Comparison of ENCODE assay signal across 19 cellular contexts in the genomic region with DNA sequence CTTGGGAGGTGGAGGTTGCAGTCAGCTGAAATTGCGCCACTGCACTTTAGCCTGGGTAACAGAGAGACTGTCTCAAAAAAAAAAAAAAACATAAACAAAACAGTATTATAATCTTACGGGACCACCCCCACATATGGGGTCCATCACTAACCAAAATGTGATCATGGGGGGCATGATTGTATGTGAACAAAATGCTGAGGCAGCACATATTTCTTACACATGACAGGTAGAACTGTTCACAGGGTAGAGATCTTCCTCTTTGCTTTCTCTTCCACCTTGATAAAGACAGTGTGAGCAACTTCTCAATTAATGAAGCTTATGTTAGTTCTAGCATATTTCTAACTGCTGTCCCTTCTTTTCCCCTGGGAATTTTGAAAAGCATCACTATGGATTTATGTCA. TPM values are rescaled to one million over a fixed set of nuclear protein-coding genes. Genes with fewer than 3 reads are reported as not detected.
DNase-seq lines count a peak whose midpoint lies in the region; ATAC-seq, FAIRE-seq and TF ChIP-seq lines count a peak whose summit lies in the region.
"Had no signal": no experiment of that assay in that cellular context is flagged by ENCODE, and none has a peak within 500 bp of the region (broad histone marks: within the 10 kb centered on the region; RNA-seq: fewer than 3 reads in every experiment).

No MANE protein-coding gene starts in this region.

- peaks cover 17 to 43% of the 10 kb centered on the region in 2 experiments for H3K36me3 ChIP-seq in HepG2 (replicated peaks in 1 of 2; ENCODE audit: control insufficient read depth in 1 of 2, insufficient read depth in 2 of 2, low read length in 2 of 2)
- H3K36me3 ChIP-seq in right lobe of liver = peaks cover 0 to 17% (median 0%) of the 10 kb centered on the region in 4 donors
- H3K36me3 ChIP-seq in Karpas-422 (ENCODE audit: insufficient read depth, low read length) = peaks cover 59% of the 10 kb centered on the region
- H3K36me3 ChIP-seq in H1 (ENCODE audit: control insufficient read depth in 2 of 4, insufficient read depth in 4 of 4, low read length in 3 of 4) = no peaks in the 10 kb centered on the region
- H3K36me3 ChIP-seq in smooth muscle cell (ENCODE audit: low read depth) = no peaks in the 10 kb centered on the region
- H3K36me3 ChIP-seq: SJCRH30 had no signal

- H3K79me2 ChIP-seq in HepG2 (ENCODE audit: insufficient read depth, low read length) (no peaks in the 10 kb centered on the region), Karpas-422 (ENCODE audit: low read length) (peaks cover 92% of the 10 kb centered on the region), H1 (ENCODE audit: control insufficient read depth in 1 of 2, insufficient read depth in 2 of 2, low read length in 2 of 2) (no peaks in the 10 kb centered on the region), smooth muscle cell (ENCODE audit: low read depth) (peaks cover 3% of the 10 kb centered on the region)

- H3K9me2 ChIP-seq in Karpas-422 (replicated peaks; ENCODE audit: insufficient read depth, low read length) = no peaks in the 10 kb centered on the region

- no peak overlapping the region for H2BK15ac ChIP-seq in H1 (ENCODE audit: low read length)

- peaks cover 2% of the 10 kb centered on the region for H3F3A ChIP-seq in smooth muscle cell (ENCODE audit: low read depth)

- H2BK120ac ChIP-seq in H1 (replicated peaks; ENCODE audit: low read depth, low read length) = no peak overlapping the region

- intact Hi-C loops in HepG2 (cut with micrococcal nuclease; ENCODE audit: unreplicated experiment) = no loop called here
- intact Hi-C loops in right lobe of liver (cut with DNase I) = no loop called here

- no TSS peak for BruUV-seq in HepG2 (replicated peaks; lab: Mats Ljungman, UMichigan)

- H3K4me3 ChIP-seq in HepG2 (replicated peaks in 1 of 3; ENCODE audit: insufficient read depth in 1 of 3, low read depth in 2 of 3, low read length in 3 of 3) (no peak overlapping the region), right lobe of liver (no peak overlapping the region), Karpas-422 (ENCODE audit: low read length) (no peak overlapping the region), H1 (ENCODE audit: extremely low read depth in 1 of 4, insufficient read depth in 2 of 4, low read depth in 3 of 4, low read length in 4 of 4) (no peak overlapping the region), smooth muscle cell (no peak overlapping the region)
- H3K4me3 ChIP-seq: SJCRH30 had no signal

- TF ChIP-seq CTCF in HepG2 (CRISPR knock-in tag; IDR thresholded peaks at IDR 0.05) (no peak), right lobe of liver (IDR thresholded peaks at IDR 0.05) (no peak), H1 (IDR thresholded peaks at IDR 0.05; ENCODE audit: control extremely low read depth in 1 of 3, insufficient read depth in 1 of 3, low read depth in 1 of 3, low read length in 3 of 3) (no peak), smooth muscle cell (IDR thresholded peaks at IDR 0.05; ENCODE audit: borderline replicate concordance, insufficient read depth, poor library complexity, severe bottlenecking) (no peak)

- DNase-seq in HepG2 (ENCODE audit: low spot score) (no peak), right lobe of liver (no peak), Karpas-422 (no peak), H1 (ENCODE audit: low read depth in 1 of 2, low spot score in 2 of 2) (no peak), smooth muscle cell (lab: John Stamatoyannopoulos, UW; ENCODE audit: unreplicated experiment) (no peak), DMS153 (lab: John Stamatoyannopoulos, UW) (no peak)
- DNase-seq: DMS53, GDM1, MM.1S, NCI-H1048, NCI-H1417 treated with DMSO at 0.1 percent for 48 hours, NCI-H187, NCI-H446 treated with DMSO at 0.1 percent for 48 hours, NCI-H526 treated with DMSO at 0.1 percent for 48 hours, OCI-M1, SJCRH30 had no signal

- H3K4ac ChIP-seq in H1 (replicated peaks; ENCODE audit: insufficient read length, low read depth, low read length) = no peak overlapping the region

- no peaks in the 10 kb centered on the region for H4K20me1 ChIP-seq in HepG2 (ENCODE audit: insufficient read depth, low read length)
- H4K20me1 ChIP-seq in Karpas-422 (ENCODE audit: insufficient read depth, low read depth, low read length) = peaks cover 8% of the 10 kb centered on the region; the same call in 1 of the 2 replicates
- no peaks in the 10 kb centered on the region for H4K20me1 ChIP-seq in H1 (replicated peaks in 1 of 2; ENCODE audit: control insufficient read depth in 1 of 2, insufficient read depth in 2 of 2, low read length in 2 of 2)
- H4K20me1 ChIP-seq in smooth muscle cell (ENCODE audit: low read depth) = no peaks in the 10 kb centered on the region

- no peak overlapping the region for H4K5ac ChIP-seq in H1 (ENCODE audit: insufficient read length, low read depth, low read length)

- no peak for TF ChIP-seq EP300 in HepG2 (IDR thresholded peaks at IDR 0.05; ENCODE audit: low read depth in 2 of 2, low read length in 2 of 2)
- no peak for TF ChIP-seq EP300 in HepG2 (CRISPR knock-in tag; IDR thresholded peaks at IDR 0.05; ENCODE audit: borderline replicate concordance)
- no peak for TF ChIP-seq EP300 in H1 (IDR thresholded peaks at IDR 0.05; ENCODE audit: borderline replicate concordance in 1 of 2, low read depth in 2 of 2, low read length in 2 of 2)

- TF ChIP-seq RAD21 in HepG2 (CRISPR knock-in tag; IDR thresholded peaks at IDR 0.05) = no peak
- no peak for TF ChIP-seq RAD21 in H1 (IDR thresholded peaks at IDR 0.05 in 1 of 2, conservative IDR thresholded peaks at IDR 0.05 in 1 of 2; ENCODE audit: low read depth in 2 of 2, low read length in 2 of 2)

- H3K9ac ChIP-seq in HepG2 (ENCODE audit: insufficient read depth, low read depth, low read length) = no peak overlapping the region
- no peak overlapping the region for H3K9ac ChIP-seq in Karpas-422 (ENCODE audit: low read length)
- H3K9ac ChIP-seq in H1 (replicated peaks in 1 of 4; ENCODE audit: extremely low read depth in 1 of 4, low read depth in 3 of 4, low read length in 3 of 4) = peak overlapping the region in 1 of 4 experiments; percentile 28; a peak in 1 of 7 replicates
- H3K9ac ChIP-seq in smooth muscle cell (ENCODE audit: low read depth) = no peak overlapping the region

- H2AK5ac ChIP-seq in H1 (ENCODE audit: low read depth, low read length) = no peak overlapping the region

- no peak overlapping the region for H2BK20ac ChIP-seq in H1 (ENCODE audit: low read length)

- TF ChIP-seq POLR2A in HepG2 (IDR thresholded peaks at IDR 0.05; ENCODE audit: insufficient read depth in 1 of 2, low read depth in 2 of 2, low read length in 2 of 2) = no peak
- TF ChIP-seq POLR2A in right lobe of liver (IDR thresholded peaks at IDR 0.05) = no peak
- TF ChIP-seq POLR2A in H1 (IDR thresholded peaks at IDR 0.05; ENCODE audit: control extremely low read depth in 1 of 2, low read depth in 2 of 2, low read length in 2 of 2) = no peak

- H3K9me3 ChIP-seq in HepG2 (ENCODE audit: low read length) (no peaks in the 10 kb centered on the region), right lobe of liver (no peaks in the 10 kb centered on the region), Karpas-422 (ENCODE audit: low read length) (no peaks in the 10 kb centered on the region), H1 (ENCODE audit: insufficient read depth in 2 of 2, low read depth in 1 of 2, low read length in 1 of 2) (no peaks in the 10 kb centered on the region), smooth muscle cell (replicated peaks; ENCODE audit: low read depth) (no peaks in the 10 kb centered on the region)
- H3K9me3 ChIP-seq: SJCRH30 had no signal

- H3K4me2 ChIP-seq in HepG2 (ENCODE audit: low read depth, low read length) (no peak overlapping the region), Karpas-422 (ENCODE audit: low read depth, low read length, poor library complexity, severe bottlenecking) (no peak overlapping the region), H1 (ENCODE audit: insufficient read depth in 1 of 2, low read depth in 2 of 2, low read length in 2 of 2) (no peak overlapping the region), smooth muscle cell (no peak overlapping the region)

- ATAC-seq in HepG2 (no peak), right lobe of liver (no peak), HG03139 (IDR thresholded peaks at IDR 0.05; ENCODE audit: unreplicated experiment) (no peak)

- H3K18ac ChIP-seq in H1 (ENCODE audit: extremely low read depth, low read length) = no peak overlapping the region

- no peak overlapping the region for H2BK5ac ChIP-seq in H1 (ENCODE audit: low read depth, low read length)

- in situ Hi-C loops in HepG2 (cut with HindIII; ENCODE audit: extremely low pct_ligation_motif_present, low pct_unique_long_range_greater_than_20kb) = no loop called here

- 95% methylated on average over 2 of the region's 2 CpGs for WGBS in HepG2 (ENCODE audit: low lambda C conversion rate)
- 100% methylated on average over 1 of the region's 2 CpGs for WGBS in right lobe of liver (ENCODE audit: insufficient coverage, low coverage, low lambda C conversion rate, missing lambda C conversion rate)
- WGBS in H1 (ENCODE audit: extremely low coverage in 1 of 2, insufficient coverage in 1 of 2, insufficient read length in 1 of 2, insufficient replicate concordance in 2 of 2, low coverage in 1 of 2, low lambda C conversion rate in 2 of 2, missing lambda C conversion rate in 1 of 2), 2 experiments = 96% methylated on average over 2 of the region's 2 CpGs; no CpG with 5 or more reads in 1 of the 2 experiments
- 89% methylated on average over 2 of the region's 2 CpGs for WGBS in smooth muscle cell (ENCODE audit: low lambda C conversion rate)

- no peak overlapping the region for H3K23ac ChIP-seq in H1 (ENCODE audit: insufficient read length)

- H3K27ac ChIP-seq in HepG2 (ENCODE audit: extremely low read length, insufficient read depth, low read length) = no peak overlapping the region
- H3K27ac ChIP-seq in right lobe of liver = no peak overlapping the region
- peak overlapping the region; percentile 33 for H3K27ac ChIP-seq in Karpas-422 (ENCODE audit: low read length)
- no peak overlapping the region for H3K27ac ChIP-seq in H1 (ENCODE audit: low read depth, low read length)
- no peak overlapping the region for H3K27ac ChIP-seq in smooth muscle cell (ENCODE audit: low read depth)
- H3K27ac ChIP-seq: SJCRH30 had no signal

- no peaks in the 10 kb centered on the region for H3K23me2 ChIP-seq in H1 (ENCODE audit: low read depth, low read length)

- no peaks in the 10 kb centered on the region for H3K79me1 ChIP-seq in H1 (ENCODE audit: low read depth, low read length)

- H3K27me3 ChIP-seq in HepG2 (ENCODE audit: control insufficient read depth in 1 of 2, insufficient read depth in 2 of 2, low read length in 2 of 2) = no peaks in the 10 kb centered on the region
- H3K27me3 ChIP-seq in right lobe of liver = no peaks in the 10 kb centered on the region
- H3K27me3 ChIP-seq in Karpas-422 (ENCODE audit: low read length) = no peaks in the 10 kb centered on the region
- H3K27me3 ChIP-seq in H1 (replicated peaks in 1 of 4; ENCODE audit: control insufficient read depth in 3 of 4, extremely low read depth in 1 of 4, insufficient read depth in 3 of 4, low read length in 3 of 4) = no peaks in the 10 kb centered on the region
- H3K27me3 ChIP-seq in smooth muscle cell (ENCODE audit: low read depth) = no peaks in the 10 kb centered on the region

- H3K56ac ChIP-seq in H1 (replicated peaks; ENCODE audit: insufficient read length, low read depth, low read length) = no peak overlapping the region

- no peak for FAIRE-seq in HepG2 (lab: Jason Lieb, UNC)
- no peak for FAIRE-seq in H1 (lab: Jason Lieb, UNC)
- FAIRE-seq: GM19239, RCC 7860 had no signal

- H2BK12ac ChIP-seq in H1 (ENCODE audit: low read depth, low read length) = no peak overlapping the region

- H3K4me1 ChIP-seq in HepG2 (ENCODE audit: insufficient read depth, low read length) = no peaks in the 10 kb centered on the region
- no peaks in the 10 kb centered on the region for H3K4me1 ChIP-seq in right lobe of liver
- H3K4me1 ChIP-seq in Karpas-422 (ENCODE audit: low read length) = peaks cover 61% of the 10 kb centered on the region
- no peaks in the 10 kb centered on the region for H3K4me1 ChIP-seq in H1 (replicated peaks in 1 of 4; ENCODE audit: control insufficient read depth in 3 of 4, insufficient read depth in 4 of 4, low read length in 3 of 4)
- no peaks in the 10 kb centered on the region for H3K4me1 ChIP-seq in smooth muscle cell (ENCODE audit: low read depth)
- H3K4me1 ChIP-seq: SJCRH30 had no signal

- H2AFZ ChIP-seq in HepG2 (ENCODE audit: low read length) (no peak overlapping the region), Karpas-422 (ENCODE audit: low read length) (no peak overlapping the region), H1 (ENCODE audit: low read length) (no peak overlapping the region), smooth muscle cell (ENCODE audit: low read depth) (no peak overlapping the region)

- CTCF ChIA-PET in HepG2 (lab: Yijun Ruan, JAX; ENCODE audit: low intra/inter-chr PET ratio, low total read pairs) = no interaction called here
- CTCF ChIA-PET in H1 (lab: Charles Lee; ENCODE audit: partially characterized antibody) = interaction anchor here (0.6 to 1.1 kb wide), 2 partner anchors 77 to 527 kb away, joined by 3 read pairs; no protein-coding TSS in a partner anchor

- no peak overlapping the region for H4K91ac ChIP-seq in H1 (replicated peaks; ENCODE audit: insufficient read length, low read length)

- no peak overlapping the region for H4K8ac ChIP-seq in H1 (ENCODE audit: extremely low read depth, insufficient read depth, low read length)

- POLR2A ChIA-PET in HepG2 (lab: Yijun Ruan, JAX) = no interaction called here
- POLR2A ChIA-PET in H1 (lab: Charles Lee; ENCODE audit: partially characterized antibody) = no interaction called here

- no peak overlapping the region for H3K14ac ChIP-seq in H1 (ENCODE audit: insufficient read length)

RNA-seq across cellular contexts. Expression of gene NFATC2, which starts 24.7 kb away (rescaled TPM):
- 3.3 and 8.0 TPM in 2 replicates for total RNA-seq in HepG2 (2016; rRNA removed; fragmentation: Illumina TruSeq; extraction: Trizol)
- 4.1 and 4.9 TPM in 2 replicates for total RNA-seq in HepG2 (2016; cell fraction: cytosol; rRNA removed; fragmentation: Illumina TruSeq; extraction: Trizol; ENCODE audit: low read depth)
- 2.6 and 7.7 TPM in 2 replicates for total RNA-seq in HepG2 (2016; cell fraction: insoluble cytoplasmic fraction; rRNA removed; fragmentation: Illumina TruSeq; extraction: Trizol)
- total RNA-seq in HepG2 (2016; cell fraction: membrane; rRNA removed; fragmentation: Illumina TruSeq; extraction: Trizol) = 4.2 TPM in 2 replicates
- 8.5 and 9.9 TPM in 2 replicates for total RNA-seq in HepG2 (2016; cell fraction: nucleus; rRNA removed; fragmentation: Illumina TruSeq; extraction: Trizol)
- 1.9 TPM in 2 replicates for polyA plus RNA-seq in HepG2 (2011; rRNA removed)
- 0.85 and 1.7 TPM in 2 replicates for polyA plus RNA-seq in HepG2 (2011; cell fraction: cytosol; rRNA removed)
- 6.8 and 7.7 TPM in 2 replicates for polyA plus RNA-seq in HepG2 (2011; cell fraction: nucleus; rRNA removed)
- 5.7 and 6.1 TPM in 2 replicates for polyA plus RNA-seq in HepG2 (2012)
- 0.31 and 0.43 TPM in 2 replicates for polyA plus RNA-seq in HepG2 (2016; cell fraction: cytosol; fragmentation: Illumina TruSeq; extraction: Trizol; ENCODE audit: low read depth)
- 7.2 and 8.9 TPM in 2 replicates for polyA plus RNA-seq in HepG2 (2016; cell fraction: insoluble cytoplasmic fraction; fragmentation: Illumina TruSeq; extraction: Trizol; ENCODE audit: low read depth)
- polyA plus RNA-seq in HepG2 (2016; cell fraction: membrane; fragmentation: Illumina TruSeq; extraction: Trizol; ENCODE audit: low read depth) = 1.2 and 1.4 TPM in 2 replicates
- polyA plus RNA-seq in HepG2 (2016; cell fraction: nucleus; fragmentation: Illumina TruSeq; extraction: Trizol; ENCODE audit: insufficient read depth, low read depth) = 11.5 and 12.3 TPM in 2 replicates
- polyA minus RNA-seq in HepG2 (2011; rRNA and poly(A)+ RNA removed; ENCODE audit: low replicate concordance) = 3.3 TPM in 1 of 2 replicates, not detected in the other
- polyA minus RNA-seq in HepG2 (2011; cell fraction: cytosol; rRNA and poly(A)+ RNA removed) = 4.3 and 5.8 TPM in 2 replicates
- 7.7 and 8.2 TPM in 2 replicates for polyA minus RNA-seq in HepG2 (2011; cell fraction: nucleus; rRNA and poly(A)+ RNA removed)
- 1 to 10 TPM; 3.9 to 7.1 (median 4.7) TPM for total RNA-seq in right lobe of liver
- 22.5 and 32.3 TPM in 2 replicates for total RNA-seq in Karpas-422 (2014; rRNA removed; shearing (Covaris generic); ENCODE audit: low replicate concordance)
- 0.84 and 0.91 TPM in 2 replicates for total RNA-seq in H1 (2021; fragmentation: NEBNext Ultra II Directional; extraction: Animal tissue kit (Norgen Biotek cat#: 25700))
- polyA plus RNA-seq in H1 (2011; rRNA removed) = 0.25 and 0.27 TPM in 2 replicates
- 0.25 TPM for polyA plus RNA-seq in H1 (2011; cell fraction: cytosol; rRNA removed)
- 0.48 TPM for polyA plus RNA-seq in H1 (2011; cell fraction: nucleus; rRNA removed)
- 0.51 to 0.70 TPM (median 0.57 TPM) in 4 replicates for polyA plus RNA-seq in H1 (2012, experiment 1 of 2)
- polyA plus RNA-seq in H1 (2012, experiment 2 of 2) = 0.10 TPM
- 0.20 TPM for polyA plus RNA-seq in H1 (2013, experiment 1 of 2)
- 0.20 TPM for polyA plus RNA-seq in H1 (2013, experiment 2 of 2)
- 0.47 and 0.71 TPM in 2 replicates for polyA minus RNA-seq in H1 (2011; rRNA and poly(A)+ RNA removed)
- polyA minus RNA-seq in H1 (2011; cell fraction: cytosol; rRNA and poly(A)+ RNA removed) = 0.66 TPM
- polyA minus RNA-seq in H1 (2011; cell fraction: nucleus; rRNA and poly(A)+ RNA removed) = 1.8 TPM
- 4.1 and 8.4 TPM in 2 replicates for total RNA-seq in smooth muscle cell
- polyA plus RNA-seq in smooth muscle cell = 5.5 and 5.8 TPM in 2 replicates
- total RNA-seq: SJCRH30 had no signal

Comparison
In these comparisons a context has a peak if more than half of its experiments do, and no peak if none do; other contexts are left out.
1. Of the 41 proteins assayed by ChIP-seq in both HepG2 and H1: peak only in HepG2: none; only in H1: none; in both: MAFK; in neither: 40.